In the genomic region with DNA sequence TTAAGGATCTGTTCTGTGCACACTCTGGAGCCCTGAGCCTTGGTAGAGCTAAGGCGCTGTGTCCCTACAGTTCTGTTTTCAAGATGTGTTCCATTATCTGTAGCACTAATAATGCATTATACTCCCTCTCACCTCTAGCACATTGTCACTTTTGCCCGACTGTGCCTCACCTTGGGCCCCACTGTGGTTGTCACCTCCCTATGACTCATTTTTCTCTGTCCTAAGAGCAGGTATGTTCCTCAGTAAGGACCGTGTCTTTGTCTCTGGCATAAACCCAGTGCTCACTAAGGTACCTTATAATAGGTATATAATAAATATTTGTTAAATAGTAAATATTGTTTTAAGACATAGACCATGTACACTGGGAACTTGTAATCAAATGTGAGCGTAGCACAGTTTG, we compare ENCODE assay signal across 24 cellular contexts.
"Had no signal": no experiment of that assay in that cellular context is flagged by ENCODE, and none has a peak within 500 bp of the region (broad histone marks: within the 10 kb centered on the region; RNA-seq: fewer than 3 reads in every experiment).

No MANE protein-coding gene starts in this region.

- H3K27ac ChIP-seq: brain microvascular endothelial cell, colonic mucosa, gastrocnemius medialis, parathyroid adenoma, spleen, transverse colon, vagina, WERI-Rb-1 had no signal

- H3K27me3 ChIP-seq: brain microvascular endothelial cell, colonic mucosa, gastrocnemius medialis, spleen, transverse colon, vagina had no signal

- ATAC-seq: gastrocnemius medialis, left lobe of liver, sciatic nerve had no signal

- H3K27ac Mint-ChIP-seq: activated naive CD8-positive, alpha-beta T cell; mesothelial cell of epicardium; nephron had no signal

- H3K27me3 Mint-ChIP-seq: activated naive CD8-positive, alpha-beta T cell had no signal

- FAIRE-seq: kidney had no signal

- H3K4me3 Mint-ChIP-seq: activated naive CD8-positive, alpha-beta T cell; activated T-cell treated with anti-CD3 and anti-CD28 coated beads, Interleukin-2, amount 50 U/mL, for 4 hours; mesothelial cell of epicardium; nephron had no signal

- H2AFZ ChIP-seq: parathyroid adenoma had no signal

- H3K4me1 ChIP-seq: colonic mucosa had no signal

- H3K9me3 Mint-ChIP-seq: activated T-cell treated with anti-CD3 and anti-CD28 coated beads, Interleukin-2, amount 50 U/mL, for 4 hours had no signal

- H3K9me3 ChIP-seq: colonic mucosa, gastrocnemius medialis, spleen, transverse colon, vagina had no signal

- H3K36me3 Mint-ChIP-seq: activated naive CD8-positive, alpha-beta T cell had no signal

- H3K9ac ChIP-seq: parathyroid adenoma had no signal

- DNase-seq: activated CD4-positive, alpha-beta T cell treated with anti-CD3 and anti-CD28 coated beads for 1 hour; activated CD4-positive, alpha-beta T cell treated with anti-CD3 and anti-CD28 coated beads, Interleukin-2, amount 50 U/mL, for 48 hours; activated gamma-delta T cell; activated T-cell treated with anti-CD3 and anti-CD28 coated beads, Interleukin-2, amount 50 U/mL, for 4 hours; aorta; brain microvascular endothelial cell; central memory CD4-positive, alpha-beta T cell; colonic mucosa; gastrocnemius medialis; head of caudate nucleus; kidney; spleen; stimulated activated CD8-positive, alpha-beta memory T cell treated with anti-CD3 and anti-CD28 coated beads, Interleukin-4, amount 100 ng/mL, for 48 hours; stimulated activated naive CD4-positive, alpha-beta T cell treated with Interleukin-2 at 50 U/mL for 16 hours; transverse colon; WERI-Rb-1 had no signal

- H3K4me3 ChIP-seq: colonic mucosa, gastrocnemius medialis, lung, spleen, transverse colon, vagina had no signal

- H3K36me3 ChIP-seq: brain microvascular endothelial cell, colonic mucosa, gastrocnemius medialis, spleen, transverse colon, vagina, WERI-Rb-1 had no signal
